Comparison of ENCODE assay signal across 24 cellular contexts in the genomic region with DNA sequence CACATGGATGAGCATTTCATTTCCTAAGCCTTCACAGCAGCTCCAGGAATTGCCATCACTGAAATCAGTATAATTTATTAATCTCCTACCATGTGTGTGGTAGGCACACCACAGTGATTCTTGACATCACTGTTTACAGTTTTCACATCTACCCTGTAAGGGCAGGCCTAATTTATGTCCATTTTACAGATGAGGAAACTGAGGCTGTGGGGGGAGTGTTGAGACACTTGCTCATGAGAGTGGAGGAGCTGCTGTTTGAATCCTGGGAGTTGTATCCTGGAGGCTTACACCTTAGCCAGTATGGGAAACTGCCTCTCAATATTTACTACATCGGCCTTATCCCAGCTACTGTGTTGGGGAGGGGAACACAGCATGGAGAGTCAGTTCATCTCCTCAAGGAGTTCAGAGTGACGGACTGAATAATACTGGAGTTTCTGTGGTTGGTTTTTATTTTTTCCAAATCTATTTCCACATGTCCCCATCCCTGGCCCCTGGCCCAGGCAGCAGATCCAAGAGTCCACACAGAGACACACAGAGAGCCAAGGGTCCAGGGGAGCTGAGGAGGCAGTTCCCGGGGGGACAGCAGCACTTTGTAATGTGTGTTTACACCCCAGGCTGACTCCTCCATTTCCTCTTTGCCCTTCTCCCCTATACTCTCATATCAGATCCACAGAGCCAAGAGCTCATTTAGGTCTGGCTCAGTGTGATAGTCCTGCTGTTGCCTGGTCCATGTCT. TPM values are rescaled to one million over a fixed set of nuclear protein-coding genes. Genes with fewer than 3 reads are reported as not detected.
DNase-seq lines count a peak whose midpoint lies in the region; ATAC-seq, FAIRE-seq and TF ChIP-seq lines count a peak whose summit lies in the region.
"Had no signal": no experiment of that assay in that cellular context is flagged by ENCODE, and none has a peak within 500 bp of the region (broad histone marks: within the 10 kb centered on the region; RNA-seq: fewer than 3 reads in every experiment).

No MANE protein-coding gene starts in this region.

- H3K27me3 ChIP-seq in layer of hippocampus (ENCODE audit: control insufficient read depth, insufficient read depth, low read length), result no peaks in the 10 kb centered on the region
- H3K27me3 ChIP-seq in rectal smooth muscle tissue (ENCODE audit: control insufficient read depth, insufficient read depth, low read length), result no peaks in the 10 kb centered on the region

- H3K4me3 ChIP-seq in rectal smooth muscle tissue (ENCODE audit: low read length), result no peak overlapping the region
- H3K4me3 ChIP-seq: A549, GM12878, GM23338 had no signal

- no peak for TF ChIP-seq CTCF in D721Med (IDR thresholded peaks at IDR 0.05; ENCODE audit: insufficient read depth, missing control alignments)

- no peak for FAIRE-seq in D721Med (lab: Jason Lieb, UNC)
- FAIRE-seq: A549, G401.6, GM12878, GM18507 had no signal

- ATAC-seq in Right ventricle myocardium superior (ENCODE audit: poor library complexity), result peak; percentile 42
- ATAC-seq in HG02973 (IDR thresholded peaks at IDR 0.05; ENCODE audit: unreplicated experiment), result no peak
- ATAC-seq: A549, GM12878, GM23338, HCT116 had no signal

- H3K27ac ChIP-seq in layer of hippocampus (ENCODE audit: low read depth, low read length), result peak overlapping the region; percentile 4
- H3K27ac ChIP-seq in rectal smooth muscle tissue (ENCODE audit: low read depth, low read length), result peak overlapping the region; percentile 41
- H3K27ac ChIP-seq: A549, RWPE1 had no signal

- H3K4me1 ChIP-seq in rectal smooth muscle tissue (ENCODE audit: control insufficient read depth, insufficient read depth, low read length), result no peaks in the 10 kb centered on the region

- no peak overlapping the region for H3K9ac ChIP-seq in rectal smooth muscle tissue (ENCODE audit: low read length)

- peak; percentile 66 for DNase-seq in Right ventricle myocardium superior
- no peak for DNase-seq in cardiac septum (ENCODE audit: low spot score)
- no peak for DNase-seq in hippocampal formation (lab: John Stamatoyannopoulos, UW)
- DNase-seq in D721Med (ENCODE audit: insufficient read length, low spot score), result no peak
- DNase-seq in GF-D8 (lab: John Stamatoyannopoulos, UW), result no peak
- DNase-seq: C1 segment of cervical spinal cord, DND-41, KBM-7, MV-4-11, NCI-H1436, NCI-H2029, NCI-H2171, NCI-H446, NCI-H748 treated with DMSO at 0.1 percent for 48 hours had no signal

- no peaks in the 10 kb centered on the region for H3K36me3 ChIP-seq in rectal smooth muscle tissue (ENCODE audit: control insufficient read depth, insufficient read depth, low read length)

- intact Hi-C loops in Right ventricle myocardium superior (cut with DNase I) (no loop called here), cardiac septum (cut with DNase I) (no loop called here)

RNA-seq across cellular contexts. Expression of a gene that starts 13.2 kb away (rescaled TPM):
- total RNA-seq in Right ventricle myocardium superior (26.7 TPM), cardiac septum (25.5 TPM)

RNA-seq across cellular contexts. Expression of a gene that starts 13.7 kb away (rescaled TPM):
- total RNA-seq in Right ventricle myocardium superior (34.0 TPM), cardiac septum (46.7 TPM)
